Comparison of ENCODE assay signal across 8 cellular contexts in genomic region chr6:11093591-11094410, GRCh38. TPM values are rescaled to one million over a fixed set of nuclear protein-coding genes. Genes with fewer than 3 reads are reported as not detected.
DNase-seq lines count a peak whose midpoint lies in the region; ATAC-seq, FAIRE-seq and TF ChIP-seq lines count a peak whose summit lies in the region.

TSS of gene SMIM13 (plus strand) at chr6:11093834. CDS start at chr6:11094314, 480 bp downstream.

- peak within 1 kb of the TSS; percentile 88 for H3K4me3 ChIP-seq in BLaER1
- peak within 1 kb of the TSS; percentile 100 for H3K4me3 ChIP-seq in choroid plexus epithelial cell (ENCODE audit: low read depth, low read length)

- peak within 1 kb of the TSS; percentile 99 for H3K27ac Mint-ChIP-seq in activated CD4-positive, alpha-beta T cell treated with anti-CD3 and anti-CD28 coated beads for 36 hours

- H3K9me3 ChIP-seq in BLaER1, result no peaks in the 10 kb centered on the region

- H3K27me3 ChIP-seq in BLaER1, result no peaks in the 10 kb centered on the region

- DNase-seq in GM19239 (ENCODE audit: insufficient read length, low spot score) (peak; percentile 98), NCI-H524 (lab: John Stamatoyannopoulos, UW) (peak; percentile 91 to 97), choroid plexus epithelial cell (ENCODE audit: low read depth) (peak; percentile 99), kidney glomerular epithelial cell (lab: John Stamatoyannopoulos, UW) (peak; percentile 92)
- DNase-seq in activated CD4-positive, alpha-beta T cell treated with anti-CD3 and anti-CD28 coated beads for 36 hours, result peak; percentile 98
- peak; percentile 71 to 82 for DNase-seq in stimulated activated CD4-positive, alpha-beta T cell treated with anti-CD3 and anti-CD28 coated beads, Interleukin-1b, Interleukin-23, amount 100 ng/mL, for 1 hour (ENCODE audit: low read depth in 2 of 2)

- POLR2A ChIA-PET in activated CD4-positive, alpha-beta T cell treated with anti-CD3 and anti-CD28 coated beads for 36 hours (lab: Charles Lee), result interaction anchor here (0.6 kb wide), 1 partner anchor 399 kb away, joined by 3 read pairs; the partner anchor contains the start of gene PAK1IP1

- H3K4me2 ChIP-seq in BLaER1, result peak within 1 kb of the TSS; percentile 88

- H3K4me3 Mint-ChIP-seq in activated CD4-positive, alpha-beta T cell treated with anti-CD3 and anti-CD28 coated beads for 36 hours, result peak within 1 kb of the TSS; percentile 96

- CTCF ChIA-PET in activated CD4-positive, alpha-beta T cell treated with anti-CD3 and anti-CD28 coated beads for 36 hours (lab: Charles Lee), result interaction anchor here (0.6 to 1.5 kb wide), 5 partner anchors 78 to 1919 kb away, joined by 3 to 7 read pairs (median 3); no protein-coding TSS in a partner anchor

- H3K4me1 ChIP-seq in BLaER1, result peaks cover 34% of the 10 kb centered on the region

- H3K9ac ChIP-seq in BLaER1, result peak within 1 kb of the TSS; percentile 94

- H3K27ac ChIP-seq in BLaER1, result peak within 1 kb of the TSS; percentile 97

- peak; percentile 88 for ATAC-seq in HG03457 (IDR thresholded peaks at IDR 0.05; ENCODE audit: unreplicated experiment)
- ATAC-seq in activated CD4-positive, alpha-beta T cell treated with anti-CD3 and anti-CD28 coated beads for 36 hours, result peak; percentile 95

- peak; percentile 43 for TF ChIP-seq CTCF in choroid plexus epithelial cell (conservative IDR thresholded peaks at IDR 0.05; ENCODE audit: low read depth, low read length)

- intact Hi-C loops in activated CD4-positive, alpha-beta T cell treated with anti-CD3 and anti-CD28 coated beads for 36 hours (cut with DNase I, micrococcal nuclease), result loop anchor here (1.0 to 10.0 kb wide), 14 partner anchors 44 to 919 kb away; partner anchors contain the start of genes MAK (in 2 of the 2), C6orf52 (in 1 of the 2), ELOVL2 (in 1 of the 2) and HIVEP1 (in 1 of the 2)

- no peaks in the 10 kb centered on the region for H3K9me3 Mint-ChIP-seq in activated CD4-positive, alpha-beta T cell treated with anti-CD3 and anti-CD28 coated beads for 36 hours (ENCODE audit: low read depth)

- H3K36me3 ChIP-seq in BLaER1, result peaks cover 21% of the 10 kb centered on the region

- H3K27me3 Mint-ChIP-seq in activated CD4-positive, alpha-beta T cell treated with anti-CD3 and anti-CD28 coated beads for 36 hours, result no peaks in the 10 kb centered on the region

- peaks cover 10% of the 10 kb centered on the region for H3K36me3 Mint-ChIP-seq in activated CD4-positive, alpha-beta T cell treated with anti-CD3 and anti-CD28 coated beads for 36 hours (ENCODE audit: low read depth)

- H4K20me1 ChIP-seq in BLaER1, result peaks cover 10% of the 10 kb centered on the region

- peak; percentile 77 for FAIRE-seq in GM19239 (lab: Jason Lieb, UNC)

- H3K4me1 Mint-ChIP-seq in activated CD4-positive, alpha-beta T cell treated with anti-CD3 and anti-CD28 coated beads for 36 hours, result peaks cover 25% of the 10 kb centered on the region

RNA-seq across cellular contexts. Expression of gene SMIM13, which starts in this region (rescaled TPM):
- total RNA-seq in activated CD4-positive, alpha-beta T cell treated with anti-CD3 and anti-CD28 coated beads for 36 hours, result 1 to 10 TPM; 6.3 to 7.9 TPM

Comparison
In these comparisons a context has a peak if more than half of its experiments do, and no peak if none do; other contexts are left out.
1. Peak in every context shown above with its lines: DNase-seq, ATAC-seq, H3K4me3 ChIP-seq and H3K27ac ChIP-seq.